21 cellular contexts compared by ENCODE assay signal in the genomic region with DNA sequence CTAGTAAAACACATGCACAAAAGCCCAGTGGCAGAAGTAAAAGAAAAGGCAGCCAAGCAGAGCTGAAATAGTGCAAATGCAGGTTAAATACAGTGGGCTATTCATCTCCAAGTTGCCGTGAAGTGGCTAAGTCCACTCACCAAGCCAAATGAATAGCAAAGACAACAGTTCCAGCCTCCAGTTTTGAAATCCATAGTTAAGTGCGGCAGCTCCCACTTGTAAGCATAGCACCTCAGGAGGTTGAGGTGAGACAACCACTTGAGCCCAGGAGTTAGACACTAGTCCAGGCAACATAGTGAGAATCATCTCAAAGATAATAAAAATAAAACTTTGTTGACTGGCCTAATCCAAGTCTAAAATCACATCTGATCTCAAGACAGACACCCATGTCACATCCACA. TPM values are rescaled to one million over a fixed set of nuclear protein-coding genes. Genes with fewer than 3 reads are reported as not detected.
DNase-seq lines count a peak whose midpoint lies in the region; ATAC-seq and TF ChIP-seq lines count a peak whose summit lies in the region.
"Had no signal": no experiment of that assay in that cellular context is flagged by ENCODE, and none has a peak within 500 bp of the region (broad histone marks: within the 10 kb centered on the region; RNA-seq: fewer than 3 reads in every experiment).

No MANE protein-coding gene starts in this region.

- H3K4me3 ChIP-seq in HCT116 (replicated peaks in 1 of 2; ENCODE audit: low read depth in 1 of 2, low read length in 2 of 2): no peak overlapping the region
- H3K4me3 ChIP-seq: A549 had no signal

- TF ChIP-seq POLR2A in HCT116 (IDR thresholded peaks at IDR 0.05; ENCODE audit: borderline replicate concordance, extremely low read depth, insufficient read depth, insufficient read length): no peak

- H3K27me3 ChIP-seq in HCT116 (ENCODE audit: insufficient read depth, low read length): no peaks in the 10 kb centered on the region

- no TSS peak for BruUV-seq in HCT116 (replicated peaks; lab: Mats Ljungman, UMichigan)

- H3K79me2 ChIP-seq in HCT116 (ENCODE audit: insufficient read depth, low read length): no peaks in the 10 kb centered on the region

- H3K9ac ChIP-seq in HCT116 (ENCODE audit: low read length): no peak overlapping the region
- H3K9ac ChIP-seq: SK-N-SH had no signal

- H3K4me1 Mint-ChIP-seq in T-helper 17 cell (peaks cover 13% of the 10 kb centered on the region), type B pancreatic cell (ENCODE audit: unreplicated experiment) (peaks cover 9% of the 10 kb centered on the region)

- 0 out of 2 replicates have a peak, but pooled peaks cover 3% of the 10 kb centered on the region for H4K20me1 ChIP-seq in HCT116 (ENCODE audit: insufficient read depth)

- RAD21 ChIA-PET in HCT116 (lab: Charles Lee; ENCODE audit: low non-redundant PET in 1 of 2, low total read pairs in 2 of 2, uncharacterized antibody in 2 of 2, unreplicated experiment in 2 of 2): no interaction called here

- no peak for TF ChIP-seq RAD21 in HCT116 (IDR thresholded peaks at IDR 0.05; ENCODE audit: low read depth)

- ATAC-seq in HCT116 (no peak), T-helper 17 cell (no peak), HG02763 (IDR thresholded peaks at IDR 0.05; ENCODE audit: unreplicated experiment) (no peak)

- DNase-seq in NCI-H510A treated with DMSO at 0.1 percent for 48 hours (lab: John Stamatoyannopoulos, UW) (peak; percentile 44), NCI-H510A (lab: John Stamatoyannopoulos, UW) (no peak), HCT116 (ENCODE audit: low read depth, low spot score) (no peak), T-helper 17 cell (no peak), type B pancreatic cell (ENCODE audit: extremely low spot score, unreplicated experiment) (no peak), A172 (ENCODE audit: low spot score) (no peak), NCI-H2171 (lab: John Stamatoyannopoulos, UW) (no peak)
- DNase-seq: Caco-2; CD4-positive, alpha-beta T cell; Karpas-422; NCI-H1048; NCI-H1436; NCI-H2081; NCI-H226; NCI-H69; OCI-M1; SHP77 treated with DMSO at 0.1 percent for 48 hours; SK-N-SH had no signal

- no peaks in the 10 kb centered on the region for H3K9me3 ChIP-seq in HCT116 (ENCODE audit: control insufficient read depth in 1 of 2, insufficient read depth in 1 of 2, low read depth in 1 of 2, low read length in 2 of 2)
- H3K9me3 ChIP-seq in T-helper 17 cell (ENCODE audit: control insufficient read depth, low read length, poor library complexity, severe bottlenecking): no peaks in the 10 kb centered on the region
- H3K9me3 ChIP-seq: A549, Caco-2, SK-N-SH had no signal

- no peak overlapping the region for H3K27ac ChIP-seq in HCT116 (ENCODE audit: low read depth, low read length)
- H3K27ac ChIP-seq: A549, HL-60 had no signal

- no peak for TF ChIP-seq CTCF in HCT116 (IDR thresholded peaks at IDR 0.05 in 2 of 3, conservative IDR thresholded peaks at IDR 0.05 in 1 of 3; ENCODE audit: borderline replicate concordance in 1 of 3, insufficient read depth in 1 of 3, low read depth in 2 of 3, low read length in 2 of 3)
- no peak for TF ChIP-seq CTCF in type B pancreatic cell (conservative IDR thresholded peaks at IDR 0.05)

- CTCF ChIA-PET in HCT116 (lab: Charles Lee): no interaction called here

- H3K27me3 Mint-ChIP-seq in T-helper 17 cell (no peaks in the 10 kb centered on the region), type B pancreatic cell (no peaks in the 10 kb centered on the region)
- H3K27me3 Mint-ChIP-seq: CD4-positive, alpha-beta T cell had no signal

- no peaks in the 10 kb centered on the region for H3K9me3 Mint-ChIP-seq in type B pancreatic cell
- H3K9me3 Mint-ChIP-seq: CD4-positive, alpha-beta T cell had no signal

- H2AFZ ChIP-seq in HCT116 (ENCODE audit: low read depth, low read length, poor library complexity, severe bottlenecking): no peak overlapping the region

- H3K36me3 Mint-ChIP-seq in T-helper 17 cell (ENCODE audit: low read depth) (no peaks in the 10 kb centered on the region), type B pancreatic cell (peaks cover 8% of the 10 kb centered on the region)

- peaks cover 5 to 6% of the 10 kb centered on the region in 2 experiments; a peak in 3 of 4 replicates for H3K36me3 ChIP-seq in HCT116 (ENCODE audit: control insufficient read depth in 1 of 2, insufficient read depth in 2 of 2, low read length in 2 of 2)

- H3K4me1 ChIP-seq in HCT116 (ENCODE audit: control insufficient read depth in 1 of 2, insufficient read depth in 2 of 2, low read length in 2 of 2): peaks cover 11 to 21% of the 10 kb centered on the region in 2 experiments

- intact Hi-C loops in HCT116 (cut with micrococcal nuclease): no loop called here

- H3K27ac Mint-ChIP-seq in T-helper 17 cell (peak overlapping the region; percentile 86), type B pancreatic cell (peak overlapping the region; percentile 26)
- H3K27ac Mint-ChIP-seq: CD4-positive, alpha-beta T cell had no signal

- no peak overlapping the region for H3K4me2 ChIP-seq in HCT116 (ENCODE audit: low read length)
- H3K4me2 ChIP-seq: A549, SK-N-SH had no signal

- H3K4me3 Mint-ChIP-seq in T-helper 17 cell: peak overlapping the region; percentile 36
- no peak overlapping the region for H3K4me3 Mint-ChIP-seq in type B pancreatic cell
- H3K4me3 Mint-ChIP-seq: CD4-positive, alpha-beta T cell had no signal

- POLR2A ChIA-PET in HCT116 (lab: Charles Lee): no interaction called here

- no peaks in the 10 kb centered on the region for H3K9me2 ChIP-seq in HCT116 (ENCODE audit: insufficient read depth)
- H3K9me2 ChIP-seq: SK-N-SH had no signal

TF ChIP-seq in HCT116, 20 proteins besides CTCF, POLR2A, EP300 and RAD21:
- no peak for TF ChIP-seq ZFX (IDR thresholded peaks at IDR 0.05)
- peak; percentile 13; the same call in 1 of the 2 replicates for TF ChIP-seq POLR2AphosphoS5 (IDR thresholded peaks at IDR 0.05; ENCODE audit: low read depth, low read length)

RNA-seq across cellular contexts. Expression of gene PHLDA1, which starts 9.8 kb away (rescaled TPM):
- total RNA-seq in HCT116 (2021; ENCODE audit: unreplicated experiment) (231 TPM), T-helper 17 cell (10 to 100 TPM; 22.2 to 23.6 TPM), type B pancreatic cell (ENCODE audit: low replicate concordance) (67.5 and 108 TPM in 2 replicates)
- 178 and 186 TPM in 2 replicates for polyA plus RNA-seq in HCT116 (2012)
- 48.3 and 61.6 TPM in 2 replicates for total RNA-seq in A172 (2014; rRNA removed; shearing (Covaris generic))

RNA-seq across cellular contexts. Expression of gene NAP1L1, which starts 43.1 kb away (rescaled TPM):
- total RNA-seq in HCT116 (2021; ENCODE audit: unreplicated experiment): 531 TPM
- polyA plus RNA-seq in HCT116 (2012): 226 and 309 TPM in 2 replicates
- 100 to 1,000 TPM; 672 to 731 TPM for total RNA-seq in T-helper 17 cell
- 563 and 883 TPM in 2 replicates for total RNA-seq in type B pancreatic cell (ENCODE audit: low replicate concordance)
- 547 and 785 TPM in 2 replicates for total RNA-seq in A172 (2014; rRNA removed; shearing (Covaris generic))
